1 cellular context compared by ENCODE assay signal in the genomic region with DNA sequence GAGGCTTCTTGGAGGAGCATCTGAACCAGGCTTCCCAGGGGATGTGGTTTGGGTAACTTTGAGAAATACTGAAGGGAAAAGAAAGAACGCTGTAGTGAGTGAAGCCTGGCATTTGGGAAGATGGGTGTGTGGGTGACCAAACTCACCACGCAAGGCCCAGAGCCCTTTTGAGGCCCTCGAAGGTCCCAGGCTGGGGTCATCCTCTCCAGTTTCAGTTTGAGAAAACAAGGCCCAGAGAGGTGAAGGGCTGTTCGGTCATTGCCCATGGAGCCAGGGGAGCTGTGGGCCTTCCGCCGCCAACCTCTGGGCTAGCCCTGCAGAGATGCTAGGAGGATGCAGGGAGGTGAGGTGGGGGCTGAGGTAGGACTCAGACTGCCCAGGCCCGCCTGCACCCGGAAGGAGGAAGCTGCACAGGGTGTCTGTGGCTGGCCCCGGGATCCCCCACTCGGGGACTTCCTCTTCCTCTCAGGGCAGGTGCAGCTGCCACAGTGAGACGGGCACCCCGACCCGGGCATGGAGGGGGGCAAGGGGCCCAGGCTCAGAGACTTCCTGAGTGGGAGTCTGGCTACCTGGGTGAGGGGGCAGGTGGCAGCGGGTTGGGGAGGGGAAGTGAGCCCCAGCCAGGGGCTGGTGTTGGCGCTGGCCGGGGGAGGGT.
TF ChIP-seq lines count a peak whose summit lies in the region.

A gene with protein sequence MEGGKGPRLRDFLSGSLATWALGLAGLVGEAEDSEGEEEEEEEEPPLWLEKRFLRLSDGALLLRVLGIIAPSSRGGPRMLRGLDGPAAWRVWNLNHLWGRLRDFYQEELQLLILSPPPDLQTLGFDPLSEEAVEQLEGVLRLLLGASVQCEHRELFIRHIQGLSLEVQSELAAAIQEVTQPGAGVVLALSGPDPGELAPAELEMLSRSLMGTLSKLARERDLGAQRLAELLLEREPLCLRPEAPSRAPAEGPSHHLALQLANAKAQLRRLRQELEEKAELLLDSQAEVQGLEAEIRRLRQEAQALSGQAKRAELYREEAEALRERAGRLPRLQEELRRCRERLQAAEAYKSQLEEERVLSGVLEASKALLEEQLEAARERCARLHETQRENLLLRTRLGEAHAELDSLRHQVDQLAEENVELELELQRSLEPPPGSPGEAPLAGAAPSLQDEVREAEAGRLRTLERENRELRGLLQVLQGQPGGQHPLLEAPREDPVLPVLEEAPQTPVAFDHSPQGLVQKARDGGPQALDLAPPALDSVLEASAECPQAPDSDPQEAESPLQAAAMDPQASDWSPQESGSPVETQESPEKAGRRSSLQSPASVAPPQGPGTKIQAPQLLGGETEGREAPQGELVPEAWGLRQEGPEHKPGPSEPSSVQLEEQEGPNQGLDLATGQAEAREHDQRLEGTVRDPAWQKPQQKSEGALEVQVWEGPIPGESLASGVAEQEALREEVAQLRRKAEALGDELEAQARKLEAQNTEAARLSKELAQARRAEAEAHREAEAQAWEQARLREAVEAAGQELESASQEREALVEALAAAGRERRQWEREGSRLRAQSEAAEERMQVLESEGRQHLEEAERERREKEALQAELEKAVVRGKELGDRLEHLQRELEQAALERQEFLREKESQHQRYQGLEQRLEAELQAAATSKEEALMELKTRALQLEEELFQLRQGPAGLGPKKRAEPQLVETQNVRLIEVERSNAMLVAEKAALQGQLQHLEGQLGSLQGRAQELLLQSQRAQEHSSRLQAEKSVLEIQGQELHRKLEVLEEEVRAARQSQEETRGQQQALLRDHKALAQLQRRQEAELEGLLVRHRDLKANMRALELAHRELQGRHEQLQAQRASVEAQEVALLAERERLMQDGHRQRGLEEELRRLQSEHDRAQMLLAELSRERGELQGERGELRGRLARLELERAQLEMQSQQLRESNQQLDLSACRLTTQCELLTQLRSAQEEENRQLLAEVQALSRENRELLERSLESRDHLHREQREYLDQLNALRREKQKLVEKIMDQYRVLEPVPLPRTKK (N-terminal part only) (plus strand): TSS at position 451 of the 655 bp plus-strand sequence. CDS start 63 bp downstream, at position 514.

TF ChIP-seq in GM12878, 131 proteins besides CTCF, POLR2A, EP300 and RAD21 (continued from another document and continues in another):
- TF ChIP-seq, protein P1, sequence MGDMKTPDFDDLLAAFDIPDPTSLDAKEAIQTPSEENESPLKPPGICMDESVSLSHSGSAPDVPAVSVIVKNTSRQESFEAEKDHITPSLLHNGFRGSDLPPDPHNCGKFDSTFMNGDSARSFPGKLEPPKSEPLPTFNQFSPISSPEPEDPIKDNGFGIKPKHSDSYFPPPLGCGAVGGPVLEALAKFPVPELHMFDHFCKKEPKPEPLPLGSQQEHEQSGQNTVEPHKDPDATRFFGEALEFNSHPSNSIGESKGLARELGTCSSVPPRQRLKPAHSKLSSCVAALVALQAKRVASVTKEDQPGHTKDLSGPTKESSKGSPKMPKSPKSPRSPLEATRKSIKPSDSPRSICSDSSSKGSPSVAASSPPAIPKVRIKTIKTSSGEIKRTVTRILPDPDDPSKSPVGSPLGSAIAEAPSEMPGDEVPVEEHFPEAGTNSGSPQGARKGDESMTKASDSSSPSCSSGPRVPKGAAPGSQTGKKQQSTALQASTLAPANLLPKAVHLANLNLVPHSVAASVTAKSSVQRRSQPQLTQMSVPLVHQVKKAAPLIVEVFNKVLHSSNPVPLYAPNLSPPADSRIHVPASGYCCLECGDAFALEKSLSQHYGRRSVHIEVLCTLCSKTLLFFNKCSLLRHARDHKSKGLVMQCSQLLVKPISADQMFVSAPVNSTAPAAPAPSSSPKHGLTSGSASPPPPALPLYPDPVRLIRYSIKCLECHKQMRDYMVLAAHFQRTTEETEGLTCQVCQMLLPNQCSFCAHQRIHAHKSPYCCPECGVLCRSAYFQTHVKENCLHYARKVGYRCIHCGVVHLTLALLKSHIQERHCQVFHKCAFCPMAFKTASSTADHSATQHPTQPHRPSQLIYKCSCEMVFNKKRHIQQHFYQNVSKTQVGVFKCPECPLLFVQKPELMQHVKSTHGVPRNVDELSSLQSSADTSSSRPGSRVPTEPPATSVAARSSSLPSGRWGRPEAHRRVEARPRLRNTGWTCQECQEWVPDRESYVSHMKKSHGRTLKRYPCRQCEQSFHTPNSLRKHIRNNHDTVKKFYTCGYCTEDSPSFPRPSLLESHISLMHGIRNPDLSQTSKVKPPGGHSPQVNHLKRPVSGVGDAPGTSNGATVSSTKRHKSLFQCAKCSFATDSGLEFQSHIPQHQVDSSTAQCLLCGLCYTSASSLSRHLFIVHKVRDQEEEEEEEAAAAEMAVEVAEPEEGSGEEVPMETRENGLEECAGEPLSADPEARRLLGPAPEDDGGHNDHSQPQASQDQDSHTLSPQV (IDR thresholded peaks at IDR 0.05): no peak
- TF ChIP-seq, protein P2, sequence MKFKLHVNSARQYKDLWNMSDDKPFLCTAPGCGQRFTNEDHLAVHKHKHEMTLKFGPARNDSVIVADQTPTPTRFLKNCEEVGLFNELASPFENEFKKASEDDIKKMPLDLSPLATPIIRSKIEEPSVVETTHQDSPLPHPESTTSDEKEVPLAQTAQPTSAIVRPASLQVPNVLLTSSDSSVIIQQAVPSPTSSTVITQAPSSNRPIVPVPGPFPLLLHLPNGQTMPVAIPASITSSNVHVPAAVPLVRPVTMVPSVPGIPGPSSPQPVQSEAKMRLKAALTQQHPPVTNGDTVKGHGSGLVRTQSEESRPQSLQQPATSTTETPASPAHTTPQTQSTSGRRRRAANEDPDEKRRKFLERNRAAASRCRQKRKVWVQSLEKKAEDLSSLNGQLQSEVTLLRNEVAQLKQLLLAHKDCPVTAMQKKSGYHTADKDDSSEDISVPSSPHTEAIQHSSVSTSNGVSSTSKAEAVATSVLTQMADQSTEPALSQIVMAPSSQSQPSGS (IDR thresholded peaks at IDR 0.05; ENCODE audit: low read length): no peak
- peak; percentile 34 for TF ChIP-seq MEF2B (IDR thresholded peaks at IDR 0.05; ENCODE audit: partially characterized antibody, poor library complexity, severe bottlenecking)
- TF ChIP-seq, protein P3, sequence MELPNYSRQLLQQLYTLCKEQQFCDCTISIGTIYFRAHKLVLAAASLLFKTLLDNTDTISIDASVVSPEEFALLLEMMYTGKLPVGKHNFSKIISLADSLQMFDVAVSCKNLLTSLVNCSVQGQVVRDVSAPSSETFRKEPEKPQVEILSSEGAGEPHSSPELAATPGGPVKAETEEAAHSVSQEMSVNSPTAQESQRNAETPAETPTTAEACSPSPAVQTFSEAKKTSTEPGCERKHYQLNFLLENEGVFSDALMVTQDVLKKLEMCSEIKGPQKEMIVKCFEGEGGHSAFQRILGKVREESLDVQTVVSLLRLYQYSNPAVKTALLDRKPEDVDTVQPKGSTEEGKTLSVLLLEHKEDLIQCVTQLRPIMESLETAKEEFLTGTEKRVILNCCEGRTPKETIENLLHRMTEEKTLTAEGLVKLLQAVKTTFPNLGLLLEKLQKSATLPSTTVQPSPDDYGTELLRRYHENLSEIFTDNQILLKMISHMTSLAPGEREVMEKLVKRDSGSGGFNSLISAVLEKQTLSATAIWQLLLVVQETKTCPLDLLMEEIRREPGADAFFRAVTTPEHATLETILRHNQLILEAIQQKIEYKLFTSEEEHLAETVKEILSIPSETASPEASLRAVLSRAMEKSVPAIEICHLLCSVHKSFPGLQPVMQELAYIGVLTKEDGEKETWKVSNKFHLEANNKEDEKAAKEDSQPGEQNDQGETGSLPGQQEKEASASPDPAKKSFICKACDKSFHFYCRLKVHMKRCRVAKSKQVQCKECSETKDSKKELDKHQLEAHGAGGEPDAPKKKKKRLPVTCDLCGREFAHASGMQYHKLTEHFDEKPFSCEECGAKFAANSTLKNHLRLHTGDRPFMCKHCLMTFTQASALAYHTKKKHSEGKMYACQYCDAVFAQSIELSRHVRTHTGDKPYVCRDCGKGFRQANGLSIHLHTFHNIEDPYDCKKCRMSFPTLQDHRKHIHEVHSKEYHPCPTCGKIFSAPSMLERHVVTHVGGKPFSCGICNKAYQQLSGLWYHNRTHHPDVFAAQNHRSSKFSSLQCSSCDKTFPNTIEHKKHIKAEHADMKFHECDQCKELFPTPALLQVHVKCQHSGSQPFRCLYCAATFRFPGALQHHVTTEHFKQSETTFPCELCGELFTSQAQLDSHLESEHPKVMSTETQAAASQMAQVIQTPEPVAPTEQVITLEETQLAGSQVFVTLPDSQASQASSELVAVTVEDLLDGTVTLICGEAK (IDR thresholded peaks at IDR 0.05; ENCODE audit: borderline replicate concordance): peak; percentile 86
- no peak for TF ChIP-seq STAT1 (conservative IDR thresholded peaks at IDR 0.05)
- no peak for TF ChIP-seq BCL11A (IDR thresholded peaks at IDR 0.05; ENCODE audit: low read depth, low read length)
- TF ChIP-seq IKZF1 (conservative IDR thresholded peaks at IDR 0.05): peak; percentile 90
- TF ChIP-seq NR2F1 (conservative IDR thresholded peaks at IDR 0.05): peak; percentile 86
- peak; percentile 74; the same call in 1 of the 2 replicates for TF ChIP-seq CBFB (IDR thresholded peaks at IDR 0.05; ENCODE audit: low read depth)
- TF ChIP-seq, protein P4, sequence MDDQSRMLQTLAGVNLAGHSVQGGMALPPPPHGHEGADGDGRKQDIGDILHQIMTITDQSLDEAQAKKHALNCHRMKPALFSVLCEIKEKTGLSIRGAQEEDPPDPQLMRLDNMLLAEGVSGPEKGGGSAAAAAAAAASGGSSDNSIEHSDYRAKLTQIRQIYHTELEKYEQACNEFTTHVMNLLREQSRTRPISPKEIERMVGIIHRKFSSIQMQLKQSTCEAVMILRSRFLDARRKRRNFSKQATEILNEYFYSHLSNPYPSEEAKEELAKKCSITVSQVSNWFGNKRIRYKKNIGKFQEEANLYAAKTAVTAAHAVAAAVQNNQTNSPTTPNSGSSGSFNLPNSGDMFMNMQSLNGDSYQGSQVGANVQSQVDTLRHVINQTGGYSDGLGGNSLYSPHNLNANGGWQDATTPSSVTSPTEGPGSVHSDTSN (IDR thresholded peaks at IDR 0.05; ENCODE audit: insufficient replicate concordance, low read depth, low read length): no peak
- 0 out of 2 replicates have a peak, but pooled peaks have one; percentile 37 for TF ChIP-seq MXI1 (IDR thresholded peaks at IDR 0.05; ENCODE audit: low read depth, low read length)
- no peak for TF ChIP-seq SUPT20H (IDR thresholded peaks at IDR 0.05; ENCODE audit: borderline replicate concordance, control insufficient read depth, low read depth, low read length)
- TF ChIP-seq CHD2 (IDR thresholded peaks at IDR 0.05; ENCODE audit: borderline replicate concordance, low read depth, low read length): peak; percentile 65
- 0 out of 2 replicates have a peak, but pooled peaks have one; percentile 40 for TF ChIP-seq ZNF207 (IDR thresholded peaks at IDR 0.05; ENCODE audit: borderline replicate concordance)
- TF ChIP-seq KAT2A (conservative IDR thresholded peaks at IDR 0.05; ENCODE audit: control insufficient read depth, low read depth, low read length): no peak
- TF ChIP-seq, protein P5, sequence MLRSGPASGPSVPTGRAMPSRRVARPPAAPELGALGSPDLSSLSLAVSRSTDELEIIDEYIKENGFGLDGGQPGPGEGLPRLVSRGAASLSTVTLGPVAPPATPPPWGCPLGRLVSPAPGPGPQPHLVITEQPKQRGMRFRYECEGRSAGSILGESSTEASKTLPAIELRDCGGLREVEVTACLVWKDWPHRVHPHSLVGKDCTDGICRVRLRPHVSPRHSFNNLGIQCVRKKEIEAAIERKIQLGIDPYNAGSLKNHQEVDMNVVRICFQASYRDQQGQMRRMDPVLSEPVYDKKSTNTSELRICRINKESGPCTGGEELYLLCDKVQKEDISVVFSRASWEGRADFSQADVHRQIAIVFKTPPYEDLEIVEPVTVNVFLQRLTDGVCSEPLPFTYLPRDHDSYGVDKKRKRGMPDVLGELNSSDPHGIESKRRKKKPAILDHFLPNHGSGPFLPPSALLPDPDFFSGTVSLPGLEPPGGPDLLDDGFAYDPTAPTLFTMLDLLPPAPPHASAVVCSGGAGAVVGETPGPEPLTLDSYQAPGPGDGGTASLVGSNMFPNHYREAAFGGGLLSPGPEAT (IDR thresholded peaks at IDR 0.05; ENCODE audit: low read depth): peak; percentile 72
- TF ChIP-seq MYB (IDR thresholded peaks at IDR 0.05; ENCODE audit: borderline replicate concordance, low read depth, low read length): no peak
- no peak for TF ChIP-seq SMAD1 (IDR thresholded peaks at IDR 0.05; ENCODE audit: low read depth, partially characterized antibody)
- 0 out of 2 replicates have a peak, but pooled peaks have one; percentile 82 for TF ChIP-seq NBN (IDR thresholded peaks at IDR 0.05)
- no peak for TF ChIP-seq ZNF384 (IDR thresholded peaks at IDR 0.05; ENCODE audit: borderline replicate concordance, low read depth, low read length)
- no peak for TF ChIP-seq RAD51 (IDR thresholded peaks at IDR 0.05)
- TF ChIP-seq, protein P6, sequence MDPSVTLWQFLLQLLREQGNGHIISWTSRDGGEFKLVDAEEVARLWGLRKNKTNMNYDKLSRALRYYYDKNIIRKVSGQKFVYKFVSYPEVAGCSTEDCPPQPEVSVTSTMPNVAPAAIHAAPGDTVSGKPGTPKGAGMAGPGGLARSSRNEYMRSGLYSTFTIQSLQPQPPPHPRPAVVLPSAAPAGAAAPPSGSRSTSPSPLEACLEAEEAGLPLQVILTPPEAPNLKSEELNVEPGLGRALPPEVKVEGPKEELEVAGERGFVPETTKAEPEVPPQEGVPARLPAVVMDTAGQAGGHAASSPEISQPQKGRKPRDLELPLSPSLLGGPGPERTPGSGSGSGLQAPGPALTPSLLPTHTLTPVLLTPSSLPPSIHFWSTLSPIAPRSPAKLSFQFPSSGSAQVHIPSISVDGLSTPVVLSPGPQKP (IDR thresholded peaks at IDR 0.05; ENCODE audit: low read depth, low read length): no peak
- TF ChIP-seq, protein P7, sequence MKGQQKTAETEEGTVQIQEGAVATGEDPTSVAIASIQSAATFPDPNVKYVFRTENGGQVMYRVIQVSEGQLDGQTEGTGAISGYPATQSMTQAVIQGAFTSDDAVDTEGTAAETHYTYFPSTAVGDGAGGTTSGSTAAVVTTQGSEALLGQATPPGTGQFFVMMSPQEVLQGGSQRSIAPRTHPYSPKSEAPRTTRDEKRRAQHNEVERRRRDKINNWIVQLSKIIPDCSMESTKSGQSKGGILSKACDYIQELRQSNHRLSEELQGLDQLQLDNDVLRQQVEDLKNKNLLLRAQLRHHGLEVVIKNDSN (IDR thresholded peaks at IDR 0.05; ENCODE audit: borderline replicate concordance, extremely low read length, insufficient read depth, low read depth, low read length): no peak
- TF ChIP-seq STAT3 (IDR thresholded peaks at IDR 0.05; ENCODE audit: low read depth, low read length): no peak
- no peak for TF ChIP-seq SREBF2 (IDR thresholded peaks at IDR 0.05; ENCODE audit: low read length)
- no peak for TF ChIP-seq ZNF217 (IDR thresholded peaks at IDR 0.05)
- TF ChIP-seq RUNX3 (IDR thresholded peaks at IDR 0.05; ENCODE audit: low read length): peak; percentile 70
- TF ChIP-seq FOXK2 (IDR thresholded peaks at IDR 0.05): no peak
